8 cellular contexts compared by ENCODE assay signal in the genomic region with DNA sequence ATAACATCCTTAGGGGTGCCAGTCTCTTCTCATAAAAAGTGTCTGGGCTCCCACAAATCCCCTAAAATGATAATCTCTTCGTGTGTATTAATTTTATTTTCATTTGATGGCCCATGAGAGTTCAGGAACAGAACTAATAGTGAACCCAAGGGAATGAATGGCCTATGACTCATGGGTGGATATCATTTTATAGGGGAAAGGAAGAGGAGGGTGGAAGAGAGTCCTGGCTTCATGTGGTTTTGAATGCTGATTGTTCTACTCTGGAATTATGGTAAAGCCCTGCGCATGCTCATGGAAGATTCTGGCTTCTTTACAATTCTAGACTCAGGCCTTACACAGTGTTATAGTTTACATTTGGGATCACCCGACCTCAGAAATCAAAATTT. TPM values are rescaled to one million over a fixed set of nuclear protein-coding genes. Genes with fewer than 3 reads are reported as not detected.
DNase-seq lines count a peak whose midpoint lies in the region; ATAC-seq, FAIRE-seq and TF ChIP-seq lines count a peak whose summit lies in the region.

No MANE protein-coding gene starts in this region.

- POLR2A ChIA-PET in HepG2 (lab: Yijun Ruan, JAX): no interaction called here

- TF ChIP-seq EP300 in HepG2 (IDR thresholded peaks at IDR 0.05; ENCODE audit: low read depth in 2 of 2, low read length in 2 of 2): no peak
- TF ChIP-seq EP300 in HepG2 (CRISPR knock-in tag; IDR thresholded peaks at IDR 0.05; ENCODE audit: borderline replicate concordance): no peak

- TF ChIP-seq RAD21 in liver (IDR thresholded peaks at IDR 0.05) (no peak), HepG2 (CRISPR knock-in tag; IDR thresholded peaks at IDR 0.05) (no peak)

- no TSS peak for BruUV-seq in HepG2 (replicated peaks; lab: Mats Ljungman, UMichigan)

- in situ Hi-C loops in HepG2 (cut with HindIII; ENCODE audit: extremely low pct_ligation_motif_present, low pct_unique_long_range_greater_than_20kb): no loop called here

- intact Hi-C loops in HepG2 (cut with micrococcal nuclease; ENCODE audit: unreplicated experiment) (no loop called here), breast epithelium (cut with DNase I; ENCODE audit: low total_unique reads) (no loop called here)

- WGBS in liver: 61% methylated on average over 3 of the region's 3 CpGs
- 89% methylated on average over 3 of the region's 3 CpGs for WGBS in HepG2 (ENCODE audit: low lambda C conversion rate)
- WGBS in mesodermal cell (ENCODE audit: insufficient coverage in 2 of 2), 2 experiments: 20 to 86% methylated on average over 1 of the region's 3 CpGs

- CTCF ChIA-PET in HepG2 (lab: Yijun Ruan, JAX; ENCODE audit: low intra/inter-chr PET ratio, low total read pairs): no interaction called here

- no peak for TF ChIP-seq CTCF in liver (IDR thresholded peaks at IDR 0.05; ENCODE audit: low read depth, low read length, missing input control)
- no peak for TF ChIP-seq CTCF in HepG2 (CRISPR knock-in tag; IDR thresholded peaks at IDR 0.05)
- no peak for TF ChIP-seq CTCF in breast epithelium (IDR thresholded peaks at IDR 0.05)

- ATAC-seq in HepG2: no peak
- ATAC-seq in HG03025 (IDR thresholded peaks at IDR 0.05; ENCODE audit: low FRiP score, unreplicated experiment): no peak
- ATAC-seq in GM19023 (IDR thresholded peaks at IDR 0.05; ENCODE audit: unreplicated experiment): no peak
- ATAC-seq in HG03432 (IDR thresholded peaks at IDR 0.05; ENCODE audit: unreplicated experiment): no peak

- H3K9ac ChIP-seq in liver (ENCODE audit: low read depth in 1 of 2, low read length in 2 of 2): no peak overlapping the region
- H3K9ac ChIP-seq in HepG2 (ENCODE audit: insufficient read depth, low read depth, low read length): no peak overlapping the region

- H3K36me3 ChIP-seq in liver (ENCODE audit: control insufficient read depth in 4 of 4, insufficient read depth in 3 of 4, low read depth in 1 of 4, low read length in 3 of 4) (no peaks in the 10 kb centered on the region), HepG2 (replicated peaks in 1 of 2; ENCODE audit: control insufficient read depth in 1 of 2, insufficient read depth in 2 of 2, low read length in 2 of 2) (peaks cover 1 to 4% of the 10 kb centered on the region in 2 experiments; a peak in 1 of 5 replicates), breast epithelium (no peaks in the 10 kb centered on the region), mesodermal cell (ENCODE audit: control insufficient read depth, insufficient read depth, low read length) (peaks cover 10% of the 10 kb centered on the region)

- FAIRE-seq in HepG2 (lab: Jason Lieb, UNC): no peak

- TF ChIP-seq POLR2A in HepG2 (IDR thresholded peaks at IDR 0.05; ENCODE audit: insufficient read depth in 1 of 2, low read depth in 2 of 2, low read length in 2 of 2) (no peak), breast epithelium (IDR thresholded peaks at IDR 0.05) (no peak)

- DNase-seq in HepG2 (ENCODE audit: low spot score): no peak
- no peak for DNase-seq in breast epithelium (ENCODE audit: low spot score in 2 of 2)
- DNase-seq in mucosa of gallbladder (ENCODE audit: low spot score): no peak

- no peaks in the 10 kb centered on the region for H3K9me3 ChIP-seq in liver (ENCODE audit: control insufficient read depth in 4 of 4, low read length in 3 of 4)
- H3K9me3 ChIP-seq in HepG2 (ENCODE audit: low read length): no peaks in the 10 kb centered on the region
- H3K9me3 ChIP-seq in breast epithelium: no peaks in the 10 kb centered on the region
- no peaks in the 10 kb centered on the region for H3K9me3 ChIP-seq in mesodermal cell (ENCODE audit: control insufficient read depth, low read length)

- H2AFZ ChIP-seq in HepG2 (ENCODE audit: low read length): no peak overlapping the region

- H3K4me3 ChIP-seq in liver (ENCODE audit: low read depth in 1 of 3, low read length in 3 of 3) (no peak overlapping the region), HepG2 (replicated peaks in 1 of 3; ENCODE audit: insufficient read depth in 1 of 3, low read depth in 2 of 3, low read length in 3 of 3) (no peak overlapping the region), breast epithelium (peak overlapping the region; percentile 17 to 53 (median 28)), mesodermal cell (ENCODE audit: extremely low read depth, insufficient read depth, low read length, poor library complexity, severe bottlenecking) (peak overlapping the region; percentile 3)

- H4K20me1 ChIP-seq in HepG2 (ENCODE audit: insufficient read depth, low read length): peaks cover 10% of the 10 kb centered on the region

- no peak overlapping the region for H3K4me2 ChIP-seq in HepG2 (ENCODE audit: low read depth, low read length)

- H3K27me3 ChIP-seq in liver (ENCODE audit: control insufficient read depth in 4 of 4, insufficient read depth in 4 of 4, low read length in 3 of 4) (no peaks in the 10 kb centered on the region), HepG2 (ENCODE audit: control insufficient read depth in 1 of 2, insufficient read depth in 2 of 2, low read length in 2 of 2) (no peaks in the 10 kb centered on the region), breast epithelium (no peaks in the 10 kb centered on the region)

- H3K79me2 ChIP-seq in HepG2 (ENCODE audit: insufficient read depth, low read length): peaks cover 34% of the 10 kb centered on the region

- H3K27ac ChIP-seq in liver (ENCODE audit: low read depth in 1 of 2, low read length in 2 of 2): peak overlapping the region; percentile 68 to 79
- H3K27ac ChIP-seq in HepG2 (ENCODE audit: extremely low read length, insufficient read depth, low read length): no peak overlapping the region
- H3K27ac ChIP-seq in breast epithelium: peak overlapping the region; percentile 86 to 94
- H3K27ac ChIP-seq in mesodermal cell (ENCODE audit: low read depth, low read length, severe bottlenecking): peak overlapping the region; percentile 99

- H3K4me1 ChIP-seq in liver (ENCODE audit: control insufficient read depth in 4 of 4, insufficient read depth in 4 of 4, low read length in 3 of 4) (peaks cover 0 to 4% (median 2%) of the 10 kb centered on the region in 4 donors), HepG2 (ENCODE audit: insufficient read depth, low read length) (peaks cover 45% of the 10 kb centered on the region), breast epithelium (peaks cover 6 to 36% of the 10 kb centered on the region in 2 donors), mesodermal cell (ENCODE audit: control insufficient read depth, insufficient read depth, low read length, poor library complexity, severe bottlenecking) (peaks cover 65% of the 10 kb centered on the region)

TF ChIP-seq in liver, 16 proteins besides CTCF, POLR2A, EP300 and RAD21 (continues in another document):
- no peak for TF ChIP-seq SP1 (IDR thresholded peaks at IDR 0.05)
- no peak for TF ChIP-seq FOXA1 (IDR thresholded peaks at IDR 0.05)
- no peak for TF ChIP-seq MAX (IDR thresholded peaks at IDR 0.05)
- no peak for TF ChIP-seq RXRA (IDR thresholded peaks at IDR 0.05)

TF ChIP-seq in HepG2, 621 proteins besides CTCF, POLR2A, EP300 and RAD21 (continues in another document):
- no peak for TF ChIP-seq ARID2 (CRISPR knock-in tag; IDR thresholded peaks at IDR 0.05; ENCODE audit: borderline replicate concordance)
- TF ChIP-seq NFKBIZ (CRISPR knock-in tag; IDR thresholded peaks at IDR 0.05): no peak
- no peak for TF ChIP-seq TCF7L2 (IDR thresholded peaks at IDR 0.05; ENCODE audit: low read depth, low read length)
- TF ChIP-seq MYC (CRISPR knock-in tag; IDR thresholded peaks at IDR 0.05; ENCODE audit: borderline replicate concordance): no peak
- TF ChIP-seq XRCC5 (optimal IDR thresholded peaks at IDR 0.05; ENCODE audit: low read length): no peak

RNA-seq across cellular contexts. Expression of gene MAML2, which starts 35.3 kb away (rescaled TPM):
- 1 to 10 TPM; 2.1 TPM for total RNA-seq in liver
- polyA plus RNA-seq in liver: under 1 TPM; 0.56 to 0.69 TPM
- 2.3 and 2.9 TPM in 2 replicates for total RNA-seq in HepG2 (2016; rRNA removed; fragmentation: Illumina TruSeq; extraction: Trizol)
- 1.6 and 1.8 TPM in 2 replicates for total RNA-seq in HepG2 (2016; cell fraction: cytosol; rRNA removed; fragmentation: Illumina TruSeq; extraction: Trizol; ENCODE audit: low read depth)
- 2.0 and 2.5 TPM in 2 replicates for total RNA-seq in HepG2 (2016; cell fraction: insoluble cytoplasmic fraction; rRNA removed; fragmentation: Illumina TruSeq; extraction: Trizol)
- total RNA-seq in HepG2 (2016; cell fraction: membrane; rRNA removed; fragmentation: Illumina TruSeq; extraction: Trizol): 1.9 and 2.0 TPM in 2 replicates
- 5.7 and 6.2 TPM in 2 replicates for total RNA-seq in HepG2 (2016; cell fraction: nucleus; rRNA removed; fragmentation: Illumina TruSeq; extraction: Trizol)
- polyA plus RNA-seq in HepG2 (2011; rRNA removed): 22.2 and 25.9 TPM in 2 replicates
- 21.7 and 21.8 TPM in 2 replicates for polyA plus RNA-seq in HepG2 (2011; cell fraction: cytosol; rRNA removed)
- polyA plus RNA-seq in HepG2 (2011; cell fraction: nucleus; rRNA removed): 16.4 and 23.7 TPM in 2 replicates
- 9.1 and 11.7 TPM in 2 replicates for polyA plus RNA-seq in HepG2 (2012)
- polyA plus RNA-seq in HepG2 (2016; cell fraction: cytosol; fragmentation: Illumina TruSeq; extraction: Trizol; ENCODE audit: low read depth): 0.03 and 0.08 TPM in 2 replicates
- polyA plus RNA-seq in HepG2 (2016; cell fraction: insoluble cytoplasmic fraction; fragmentation: Illumina TruSeq; extraction: Trizol; ENCODE audit: low read depth): 3.0 and 3.2 TPM in 2 replicates
- polyA plus RNA-seq in HepG2 (2016; cell fraction: membrane; fragmentation: Illumina TruSeq; extraction: Trizol; ENCODE audit: low read depth): 0.23 TPM in 2 replicates
- polyA plus RNA-seq in HepG2 (2016; cell fraction: nucleus; fragmentation: Illumina TruSeq; extraction: Trizol; ENCODE audit: insufficient read depth, low read depth): 2.7 and 3.2 TPM in 2 replicates
- polyA minus RNA-seq in HepG2 (2011; rRNA and poly(A)+ RNA removed; ENCODE audit: low replicate concordance): 2.5 and 40.0 TPM in 2 replicates
- polyA minus RNA-seq in HepG2 (2011; cell fraction: cytosol; rRNA and poly(A)+ RNA removed): 21.3 and 22.0 TPM in 2 replicates
- polyA minus RNA-seq in HepG2 (2011; cell fraction: nucleus; rRNA and poly(A)+ RNA removed): 70.5 and 75.7 TPM in 2 replicates
- 10 to 100 TPM; 45.6 to 82.8 (median 68.2) TPM for total RNA-seq in breast epithelium
- polyA plus RNA-seq in mesodermal cell (2013, experiment 1 of 2): 28.1 TPM
- polyA plus RNA-seq in mesodermal cell (2013, experiment 2 of 2): 22.3 TPM
- total RNA-seq in mucosa of gallbladder: 14.3 TPM

Comparison
In these comparisons a context has a peak if more than half of its experiments do, and no peak if none do; other contexts are left out.
1. H3K4me3 ChIP-seq: peak in breast epithelium (3 of 3) and mesodermal cell (single experiment); none in liver (0 of 3) and HepG2 (0 of 3).